In genomic region chr12:93407283-93407962, GRCh38 we compare ENCODE assay signal across 14 cellular contexts. TPM values are rescaled to one million over a fixed set of nuclear protein-coding genes. Genes with fewer than 3 reads are reported as not detected.
DNase-seq lines count a peak whose midpoint lies in the region; ATAC-seq and TF ChIP-seq lines count a peak whose summit lies in the region.
"Had no signal": no experiment of that assay in that cellular context is flagged by ENCODE, and none has a peak within 500 bp of the region (broad histone marks: within the 10 kb centered on the region; RNA-seq: fewer than 3 reads in every experiment).

No MANE protein-coding gene starts in this region.

- DNase-seq in left ventricle myocardium superior (no peak), right cardiac atrium (no peak), SK-N-SH (no peak), ovary (no peak), NK-92 (lab: John Stamatoyannopoulos, UW; ENCODE audit: unreplicated experiment) (no peak)
- no peak for DNase-seq in stimulated activated naive CD8-positive, alpha-beta T cell treated with anti-CD3 and anti-CD28 coated beads, Interleukin-15, amount 100 ng/mL, for 72 hours
- DNase-seq: activated CD4-positive, CD25-positive, alpha-beta regulatory T cell treated with anti-CD3 and anti-CD28 coated beads, Interleukin-2, amount 50 U/mL, for 72 hours; activated effector memory CD4-positive, alpha-beta T cell treated with anti-CD3 and anti-CD28 coated beads, Interleukin-2, amount 50 U/mL, for 16 hours; KG1; stimulated activated CD4-positive, alpha-beta T cell treated with anti-CD3 and anti-CD28 coated beads, Interleukin-1b, Interleukin-23, amount 100 ng/mL, for 48 hours had no signal

- no peak overlapping the region for H2AFZ ChIP-seq in SK-N-SH (ENCODE audit: low read depth)

- H3K27me3 Mint-ChIP-seq in dendritic cell treated with granulocyte-macrophage colony-stimulating factor and Interleukin-4, amounts not matched to agents 40 ng/mL and 50 ng/mL, for 4 days, result no peaks in the 10 kb centered on the region
- no peaks in the 10 kb centered on the region for H3K27me3 Mint-ChIP-seq in stimulated activated naive CD8-positive, alpha-beta T cell treated with anti-CD3 and anti-CD28 coated beads, Interleukin-15, amount 100 ng/mL, for 72 hours

- H3K27ac ChIP-seq in right cardiac atrium (ENCODE audit: low read length), result no peak overlapping the region
- H3K27ac ChIP-seq in SK-N-SH (ENCODE audit: low read depth in 2 of 2, low read length in 1 of 2), result peak overlapping the region; percentile 15 to 60; a peak in 3 of 4 replicates
- H3K27ac ChIP-seq in ovary, result no peak overlapping the region
- H3K27ac ChIP-seq: BLaER1 had no signal

- H3F3A ChIP-seq in SK-N-SH (replicated peaks; ENCODE audit: insufficient read depth), result peaks cover 78% of the 10 kb centered on the region

- POLR2A ChIA-PET in SK-N-SH (lab: Yijun Ruan, JAX), result no interaction called here

- TF ChIP-seq RAD21 in SK-N-SH (IDR thresholded peaks at IDR 0.05; ENCODE audit: low read length), result no peak

- TF ChIP-seq EP300 in SK-N-SH (IDR thresholded peaks at IDR 0.05; ENCODE audit: borderline replicate concordance in 1 of 2, low read depth in 1 of 2, low read length in 1 of 2) (no peak), ovary (IDR thresholded peaks at IDR 0.05) (no peak)

- no peaks in the 10 kb centered on the region for H3K9me2 ChIP-seq in SK-N-SH

- TF ChIP-seq CTCF in SK-N-SH (IDR thresholded peaks at IDR 0.05), result no peak
- TF ChIP-seq CTCF in ovary (IDR thresholded peaks at IDR 0.05), result no peak

- peak overlapping the region; percentile 37 for H3K27ac Mint-ChIP-seq in dendritic cell treated with granulocyte-macrophage colony-stimulating factor and Interleukin-4, amounts not matched to agents 40 ng/mL and 50 ng/mL, for 4 days
- H3K27ac Mint-ChIP-seq in stimulated activated naive CD8-positive, alpha-beta T cell treated with anti-CD3 and anti-CD28 coated beads, Interleukin-15, amount 100 ng/mL, for 72 hours, result peak overlapping the region; percentile 37 to 77

- H3K36me3 Mint-ChIP-seq in dendritic cell treated with granulocyte-macrophage colony-stimulating factor and Interleukin-4, amounts not matched to agents 40 ng/mL and 50 ng/mL, for 4 days (ENCODE audit: low read depth), result peaks cover 55% of the 10 kb centered on the region

- H3K9me3 ChIP-seq in right cardiac atrium (ENCODE audit: control insufficient read depth, low read length), result no peaks in the 10 kb centered on the region
- no peaks in the 10 kb centered on the region for H3K9me3 ChIP-seq in SK-N-SH
- H3K9me3 ChIP-seq in ovary, result no peaks in the 10 kb centered on the region
- H3K9me3 ChIP-seq: BLaER1 had no signal

- intact Hi-C loops in left ventricle myocardium superior (cut with micrococcal nuclease) (no loop called here), right cardiac atrium (cut with DNase I) (no loop called here), ovary (cut with DNase I) (no loop called here)
- intact Hi-C loops in dendritic cell treated with granulocyte-macrophage colony-stimulating factor and Interleukin-4, amounts not matched to agents 40 ng/mL and 50 ng/mL, for 4 days (cut with micrococcal nuclease), result no loop called here

- no peak for TF ChIP-seq POLR2A in ovary (IDR thresholded peaks at IDR 0.05)

- ATAC-seq in left ventricle myocardium superior (peak; percentile 11), right cardiac atrium (no peak), GM21576 (IDR thresholded peaks at IDR 0.05; ENCODE audit: unreplicated experiment) (no peak)
- ATAC-seq in stimulated activated naive CD8-positive, alpha-beta T cell treated with anti-CD3 and anti-CD28 coated beads, Interleukin-15, amount 100 ng/mL, for 72 hours, result no peak
- ATAC-seq: Panc1 had no signal

- H3K27me3 ChIP-seq in right cardiac atrium (ENCODE audit: control insufficient read depth, insufficient read depth) (no peaks in the 10 kb centered on the region), SK-N-SH (ENCODE audit: insufficient read depth) (no peaks in the 10 kb centered on the region), ovary (no peaks in the 10 kb centered on the region)
- H3K27me3 ChIP-seq: BLaER1 had no signal

- peaks cover 3% of the 10 kb centered on the region for H3K4me1 ChIP-seq in right cardiac atrium (ENCODE audit: control insufficient read depth, insufficient read depth, low read length)
- peaks cover 2 to 24% of the 10 kb centered on the region in 2 experiments; a peak in 3 of 4 replicates for H3K4me1 ChIP-seq in SK-N-SH (ENCODE audit: control insufficient read depth in 1 of 2, insufficient read depth in 2 of 2, low read depth in 1 of 2, low read length in 1 of 2)
- peaks cover 4% of the 10 kb centered on the region for H3K4me1 ChIP-seq in ovary (ENCODE audit: insufficient read depth)
- H3K4me1 ChIP-seq: BLaER1 had no signal

- peaks cover 42% of the 10 kb centered on the region for H3K79me2 ChIP-seq in SK-N-SH (ENCODE audit: insufficient read depth)

- no peak overlapping the region for H3K4me2 ChIP-seq in SK-N-SH
- H3K4me2 ChIP-seq: BLaER1 had no signal

- CTCF ChIA-PET in SK-N-SH (lab: Yijun Ruan, JAX), result interaction anchor here (1.1 to 4.2 kb wide), 4 partner anchors 10 to 694 kb away, joined by 4 to 31 read pairs (median 10); no protein-coding TSS in a partner anchor

- H3K9ac ChIP-seq in SK-N-SH, result no peak overlapping the region
- H3K9ac ChIP-seq: BLaER1 had no signal

- H3K4me3 ChIP-seq in right cardiac atrium (ENCODE audit: low read length) (no peak overlapping the region), SK-N-SH (ENCODE audit: low read depth in 2 of 2, low read length in 1 of 2) (no peak overlapping the region), ovary (no peak overlapping the region)
- H3K4me3 ChIP-seq: BLaER1 had no signal

- peaks cover 13% of the 10 kb centered on the region for H3K4me1 Mint-ChIP-seq in dendritic cell treated with granulocyte-macrophage colony-stimulating factor and Interleukin-4, amounts not matched to agents 40 ng/mL and 50 ng/mL, for 4 days (ENCODE audit: low read depth)
- H3K4me1 Mint-ChIP-seq in stimulated activated naive CD8-positive, alpha-beta T cell treated with anti-CD3 and anti-CD28 coated beads, Interleukin-15, amount 100 ng/mL, for 72 hours, result peaks cover 34% of the 10 kb centered on the region

- 86% methylated on average over 4 of the region's 4 CpGs for WGBS in right cardiac atrium
- 93% methylated on average over 4 of the region's 4 CpGs for WGBS in SK-N-SH (ENCODE audit: low lambda C conversion rate)
- WGBS in ovary, 3 donors, result 80 to 94% (median 84%) methylated on average over 4 of the region's 4 CpGs

- H3K4me3 Mint-ChIP-seq in dendritic cell treated with granulocyte-macrophage colony-stimulating factor and Interleukin-4, amounts not matched to agents 40 ng/mL and 50 ng/mL, for 4 days, result no peak overlapping the region
- no peak overlapping the region for H3K4me3 Mint-ChIP-seq in stimulated activated naive CD8-positive, alpha-beta T cell treated with anti-CD3 and anti-CD28 coated beads, Interleukin-15, amount 100 ng/mL, for 72 hours

- peaks cover 28% of the 10 kb centered on the region for H4K20me1 ChIP-seq in SK-N-SH (ENCODE audit: insufficient read depth)

- H3K9me3 Mint-ChIP-seq in dendritic cell treated with granulocyte-macrophage colony-stimulating factor and Interleukin-4, amounts not matched to agents 40 ng/mL and 50 ng/mL, for 4 days, result no peaks in the 10 kb centered on the region
- H3K9me3 Mint-ChIP-seq in stimulated activated naive CD8-positive, alpha-beta T cell treated with anti-CD3 and anti-CD28 coated beads, Interleukin-15, amount 100 ng/mL, for 72 hours, result no peaks in the 10 kb centered on the region

- H3K36me3 ChIP-seq in SK-N-SH (replicated peaks in 1 of 2; ENCODE audit: control insufficient read depth in 1 of 2, insufficient read depth in 2 of 2, low read length in 1 of 2) (peaks cover 60 to 65% of the 10 kb centered on the region in 2 experiments), ovary (no peaks in the 10 kb centered on the region)

TF ChIP-seq in SK-N-SH, 30 proteins besides CTCF, POLR2A, EP300 and RAD21:
- no peak for TF ChIP-seq TAF1 (IDR thresholded peaks at IDR 0.05; ENCODE audit: borderline replicate concordance, low read depth, low read length)
- TF ChIP-seq ZBTB33 (IDR thresholded peaks at IDR 0.05; ENCODE audit: borderline replicate concordance, low read depth), result no peak

RNA-seq across cellular contexts. Expression of gene NUDT4, which starts 29.7 kb away (rescaled TPM):
- total RNA-seq in left ventricle myocardium superior, result 410 TPM
- total RNA-seq in right cardiac atrium, result 100 to 1,000 TPM; 153 to 206 (median 178) TPM
- polyA plus RNA-seq in right cardiac atrium, result 95.0 TPM
- 19.8 and 26.0 TPM in 2 replicates for polyA plus RNA-seq in SK-N-SH (2012; rRNA removed)
- polyA plus RNA-seq in SK-N-SH (2012; cell fraction: cytosol; rRNA removed), result 31.6 and 41.1 TPM in 2 replicates
- polyA plus RNA-seq in SK-N-SH (2012; cell fraction: nucleus; rRNA removed), result 10.8 and 16.7 TPM in 2 replicates
- 100 to 1,000 TPM; 129 to 185 (median 149) TPM for total RNA-seq in ovary
- polyA plus RNA-seq in ovary, result 100 to 1,000 TPM; 102 to 124 TPM

RNA-seq across cellular contexts. Expression of gene UBE2N, which starts 34.3 kb away (rescaled TPM):
- total RNA-seq in left ventricle myocardium superior, result 84.5 TPM
- 10 to 100 TPM; 80.7 to 95.2 (median 88.5) TPM for total RNA-seq in right cardiac atrium
- 79.2 TPM for polyA plus RNA-seq in right cardiac atrium
- 102 and 121 TPM in 2 replicates for polyA plus RNA-seq in SK-N-SH (2012; rRNA removed)
- polyA plus RNA-seq in SK-N-SH (2012; cell fraction: cytosol; rRNA removed), result 128 and 131 TPM in 2 replicates
- polyA plus RNA-seq in SK-N-SH (2012; cell fraction: nucleus; rRNA removed), result 39.9 and 65.6 TPM in 2 replicates
- total RNA-seq in ovary, result 100 to 1,000 TPM in 1 of 7 donors, 10 to 100 TPM in 6; 18.8 to 102 (median 63.3) TPM
- 10 to 100 TPM; 36.1 to 90.6 TPM for polyA plus RNA-seq in ovary

RNA-seq across cellular contexts. Expression of gene MRPL42, which starts 59.9 kb away (rescaled TPM):
- 44.7 TPM for total RNA-seq in left ventricle myocardium superior
- total RNA-seq in right cardiac atrium, result 10 to 100 TPM; 45.8 to 58.7 (median 50.3) TPM
- 36.1 TPM for polyA plus RNA-seq in right cardiac atrium
- 39.5 and 54.8 TPM in 2 replicates for polyA plus RNA-seq in SK-N-SH (2012; rRNA removed)
- 74.9 and 101 TPM in 2 replicates for polyA plus RNA-seq in SK-N-SH (2012; cell fraction: cytosol; rRNA removed)
- polyA plus RNA-seq in SK-N-SH (2012; cell fraction: nucleus; rRNA removed), result 10.8 and 23.7 TPM in 2 replicates
- total RNA-seq in ovary, result 10 to 100 TPM; 34.9 to 72.7 (median 47.9) TPM
- 10 to 100 TPM; 22.4 to 39.9 TPM for polyA plus RNA-seq in ovary

Comparison
In these comparisons a context has a peak if more than half of its experiments do, and no peak if none do; other contexts are left out.
1. H3K27ac ChIP-seq: peak in SK-N-SH (2 of 2); none in right cardiac atrium (single experiment) and ovary (0 of 2).